In the genomic region with DNA sequence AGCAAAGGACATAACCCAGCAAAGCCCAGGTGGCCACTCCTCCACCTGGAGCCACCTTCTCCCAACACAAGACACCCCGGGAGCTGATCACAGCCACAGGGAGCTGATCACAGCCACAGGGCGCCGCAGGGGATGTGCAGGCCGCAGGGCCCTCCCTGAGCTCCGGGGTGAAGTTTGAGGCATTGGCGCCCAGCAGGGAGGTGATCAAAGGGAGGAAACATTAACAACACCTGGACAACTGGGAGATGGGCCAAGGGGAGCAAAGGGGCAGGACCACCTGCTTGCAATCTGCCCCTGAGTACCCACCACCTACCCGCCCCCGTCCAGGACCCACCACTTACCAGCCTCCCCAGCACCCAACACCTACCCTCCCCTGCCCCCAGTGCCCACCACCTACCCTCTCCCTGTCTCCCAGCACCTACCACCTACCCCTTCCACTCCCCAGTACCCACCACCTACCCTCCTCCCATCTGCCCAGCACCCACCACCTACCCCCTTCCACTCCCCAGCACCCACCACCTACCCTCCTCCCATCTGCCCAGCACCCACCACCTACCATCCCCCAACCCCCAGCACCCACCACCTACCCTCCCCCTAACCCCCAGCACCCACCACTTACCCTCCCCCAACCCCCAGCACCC, we compare ENCODE assay signal across 30 cellular contexts. TPM values are rescaled to one million over a fixed set of nuclear protein-coding genes. Genes with fewer than 3 reads are reported as not detected.
DNase-seq lines count a peak whose midpoint lies in the region; ATAC-seq and TF ChIP-seq lines count a peak whose summit lies in the region.
"Had no signal": no experiment of that assay in that cellular context is flagged by ENCODE, and none has a peak within 500 bp of the region (broad histone marks: within the 10 kb centered on the region; RNA-seq: fewer than 3 reads in every experiment).

No MANE protein-coding gene starts in this region.

- DNase-seq in Right ventricle myocardium inferior (ENCODE audit: missing footprints) (peak; percentile 35), left ventricle myocardium inferior (no peak), NCI-H1105 (lab: John Stamatoyannopoulos, UW) (peak; percentile 45), left lung (peak; percentile 27 to 58), upper lobe of right lung (peak; percentile 44), SKM-1 (lab: John Stamatoyannopoulos, UW; ENCODE audit: unreplicated experiment) (no peak)
- DNase-seq in activated naive CD8-positive, alpha-beta T cell treated with anti-CD3 and anti-CD28 coated beads for 36 hours: no peak
- DNase-seq: activated CD4-positive, alpha-beta memory T cell treated with anti-CD3 and anti-CD28 coated beads, Interleukin-2, amount 10 ng/mL, durations not matched to agents 7 days and 5 days; activated CD4-positive, alpha-beta T cell treated with anti-CD3 and anti-CD28 coated beads for 1 hour; activated CD8-positive, alpha-beta memory T cell treated with anti-CD3 and anti-CD28 coated beads, Interleukin-2, amount 50 U/mL, for 48 hours; activated naive CD8-positive, alpha-beta T cell treated with anti-CD3 and anti-CD28 coated beads, Interleukin-2, amount 10 ng/mL, durations not matched to agents 7 days and 5 days; central memory CD4-positive, alpha-beta T cell; dermis blood vessel endothelial cell; foreskin keratinocyte; NCI-H187; NCI-H446; NCI-H82; RPMI8226; small intestine; stimulated activated CD4-positive, alpha-beta T cell treated with anti-CD3 and anti-CD28 coated beads, Interleukin-2, amount 100 ng/mL, for 24 hours; trophoblast cell had no signal

- H3K4me3 Mint-ChIP-seq in activated naive CD8-positive, alpha-beta T cell treated with anti-CD3 and anti-CD28 coated beads for 36 hours: no peak overlapping the region
- H3K4me3 Mint-ChIP-seq: activated CD4-positive, alpha-beta memory T cell treated with anti-CD3 and anti-CD28 coated beads, Interleukin-2, amount 10 ng/mL, durations not matched to agents 7 days and 5 days; activated naive CD8-positive, alpha-beta T cell treated with anti-CD3 and anti-CD28 coated beads, Interleukin-2, amount 10 ng/mL, durations not matched to agents 7 days and 5 days; activated T-helper 17 cell treated with anti-CD3 and anti-CD28 coated beads, Interleukin-2, amount 50 U/mL, for 72 hours had no signal

- no peak overlapping the region for H3K4me3 ChIP-seq in left ventricle myocardium inferior
- H3K4me3 ChIP-seq in left lung: no peak overlapping the region
- no peak overlapping the region for H3K4me3 ChIP-seq in upper lobe of right lung
- H3K4me3 ChIP-seq: BLaER1 treated with 17β-estradiol and CSF1 and Interleukin-3, amounts not matched to agents 10 nM and 100 nM; esophagus muscularis mucosa had no signal

- intact Hi-C loops in Right ventricle myocardium inferior (cut with DNase I) (no loop called here), left ventricle myocardium inferior (cut with micrococcal nuclease) (no loop called here), left lung (cut with DNase I) (no loop called here), upper lobe of right lung (cut with DNase I) (no loop called here)

- ATAC-seq in Right ventricle myocardium inferior (no peak), left lung (no peak), upper lobe of right lung (no peak)
- ATAC-seq: activated T-helper 17 cell treated with anti-CD3 and anti-CD28 coated beads, Interleukin-2, amount 50 U/mL, for 72 hours; foreskin keratinocyte; HCT116 had no signal

- TF ChIP-seq CTCF in left ventricle myocardium inferior (IDR thresholded peaks at IDR 0.05; ENCODE audit: borderline replicate concordance): no peak
- TF ChIP-seq CTCF in left lung (IDR thresholded peaks at IDR 0.05): no peak
- no peak for TF ChIP-seq CTCF in upper lobe of right lung (IDR thresholded peaks at IDR 0.05)

- H3K9me3 Mint-ChIP-seq in activated naive CD8-positive, alpha-beta T cell treated with anti-CD3 and anti-CD28 coated beads for 36 hours: no peaks in the 10 kb centered on the region
- H3K9me3 Mint-ChIP-seq: activated CD4-positive, alpha-beta memory T cell treated with anti-CD3 and anti-CD28 coated beads, Interleukin-2, amount 10 ng/mL, durations not matched to agents 7 days and 5 days; activated naive CD8-positive, alpha-beta T cell treated with anti-CD3 and anti-CD28 coated beads, Interleukin-2, amount 10 ng/mL, durations not matched to agents 7 days and 5 days; activated T-helper 17 cell treated with anti-CD3 and anti-CD28 coated beads, Interleukin-2, amount 50 U/mL, for 72 hours had no signal

- no peak overlapping the region for H3K27ac Mint-ChIP-seq in activated naive CD8-positive, alpha-beta T cell treated with anti-CD3 and anti-CD28 coated beads for 36 hours
- H3K27ac Mint-ChIP-seq: activated CD4-positive, alpha-beta memory T cell treated with anti-CD3 and anti-CD28 coated beads, Interleukin-2, amount 10 ng/mL, durations not matched to agents 7 days and 5 days; activated naive CD8-positive, alpha-beta T cell treated with anti-CD3 and anti-CD28 coated beads, Interleukin-2, amount 10 ng/mL, durations not matched to agents 7 days and 5 days; activated T-helper 17 cell treated with anti-CD3 and anti-CD28 coated beads, Interleukin-2, amount 50 U/mL, for 72 hours had no signal

- H3K27ac ChIP-seq in left ventricle myocardium inferior (replicated peaks): no peak overlapping the region
- H3K27ac ChIP-seq in left lung: no peak overlapping the region
- no peak overlapping the region for H3K27ac ChIP-seq in upper lobe of right lung
- H3K27ac ChIP-seq: BLaER1 treated with 17β-estradiol and CSF1 and Interleukin-3, amounts not matched to agents 10 nM and 100 nM; esophagus muscularis mucosa; foreskin keratinocyte; KMS-11 had no signal

- no peaks in the 10 kb centered on the region for H3K4me1 Mint-ChIP-seq in activated naive CD8-positive, alpha-beta T cell treated with anti-CD3 and anti-CD28 coated beads for 36 hours
- H3K4me1 Mint-ChIP-seq: activated CD4-positive, alpha-beta memory T cell treated with anti-CD3 and anti-CD28 coated beads, Interleukin-2, amount 10 ng/mL, durations not matched to agents 7 days and 5 days; activated naive CD8-positive, alpha-beta T cell treated with anti-CD3 and anti-CD28 coated beads, Interleukin-2, amount 10 ng/mL, durations not matched to agents 7 days and 5 days had no signal

- peaks cover 20% of the 10 kb centered on the region for H3K27me3 ChIP-seq in left ventricle myocardium inferior (ENCODE audit: low read depth)
- H3K27me3 ChIP-seq in left lung: peaks cover 0 to 15% of the 10 kb centered on the region in 2 donors
- no peaks in the 10 kb centered on the region for H3K27me3 ChIP-seq in upper lobe of right lung
- H3K27me3 ChIP-seq: BLaER1 treated with 17β-estradiol and CSF1 and Interleukin-3, amounts not matched to agents 10 nM and 100 nM had no signal

- H3K36me3 ChIP-seq in left ventricle myocardium inferior (no peaks in the 10 kb centered on the region), left lung (no peaks in the 10 kb centered on the region), upper lobe of right lung (no peaks in the 10 kb centered on the region)
- H3K36me3 ChIP-seq: BLaER1 treated with 17β-estradiol and CSF1 and Interleukin-3, amounts not matched to agents 10 nM and 100 nM; esophagus muscularis mucosa had no signal

- H3K4me1 ChIP-seq in left ventricle myocardium inferior (peaks cover 9% of the 10 kb centered on the region), left lung (no peaks in the 10 kb centered on the region), upper lobe of right lung (no peaks in the 10 kb centered on the region)
- H3K4me1 ChIP-seq: esophagus muscularis mucosa, foreskin keratinocyte had no signal

- H3K9me3 ChIP-seq in left ventricle myocardium inferior (replicated peaks) (no peaks in the 10 kb centered on the region), left lung (no peaks in the 10 kb centered on the region), upper lobe of right lung (no peaks in the 10 kb centered on the region)
- H3K9me3 ChIP-seq: BLaER1 treated with 17β-estradiol and CSF1 and Interleukin-3, amounts not matched to agents 10 nM and 100 nM; esophagus muscularis mucosa had no signal

- H3K27me3 Mint-ChIP-seq in activated naive CD8-positive, alpha-beta T cell treated with anti-CD3 and anti-CD28 coated beads for 36 hours: no peaks in the 10 kb centered on the region
- H3K27me3 Mint-ChIP-seq: activated CD4-positive, alpha-beta memory T cell treated with anti-CD3 and anti-CD28 coated beads, Interleukin-2, amount 10 ng/mL, durations not matched to agents 7 days and 5 days; activated T-helper 17 cell treated with anti-CD3 and anti-CD28 coated beads, Interleukin-2, amount 50 U/mL, for 72 hours had no signal

- H3K36me3 Mint-ChIP-seq in activated naive CD8-positive, alpha-beta T cell treated with anti-CD3 and anti-CD28 coated beads for 36 hours: no peaks in the 10 kb centered on the region
- H3K36me3 Mint-ChIP-seq: activated naive CD8-positive, alpha-beta T cell treated with anti-CD3 and anti-CD28 coated beads, Interleukin-2, amount 10 ng/mL, durations not matched to agents 7 days and 5 days had no signal

RNA-seq across cellular contexts. Expression of gene UROC1, which starts 2.4 kb away (rescaled TPM):
- total RNA-seq in Right ventricle myocardium inferior: not detected
- total RNA-seq in left ventricle myocardium inferior: not detected
- not detected for total RNA-seq in left lung
- total RNA-seq in upper lobe of right lung: not detected
- not detected for total RNA-seq in activated naive CD8-positive, alpha-beta T cell treated with anti-CD3 and anti-CD28 coated beads for 36 hours
- total RNA-seq: activated CD4-positive, alpha-beta memory T cell treated with anti-CD3 and anti-CD28 coated beads, Interleukin-2, amount 10 ng/mL, durations not matched to agents 7 days and 5 days; activated naive CD8-positive, alpha-beta T cell treated with anti-CD3 and anti-CD28 coated beads, Interleukin-2, amount 10 ng/mL, durations not matched to agents 7 days and 5 days; activated T-helper 17 cell treated with anti-CD3 and anti-CD28 coated beads, Interleukin-2, amount 50 U/mL, for 72 hours; Daoy; dermis blood vessel endothelial cell; esophagus muscularis mucosa; foreskin keratinocyte; pulmonary artery endothelial cell; subcutaneous adipose tissue; T-helper 2 cell treated with Interferon-gamma antibody and Interleukin-4, amounts not matched to agents 100 ng/mL and 5 ng/mL, for 36 hours had no signal

RNA-seq across cellular contexts. Expression of gene CHST13, which starts 8.8 kb away (rescaled TPM):
- total RNA-seq in Right ventricle myocardium inferior (0.60 TPM), left ventricle myocardium inferior (0.11 TPM), left lung (1 to 10 TPM in 1 of 2 donors, under 1 TPM in 1; 0.61 to 3.0 TPM), upper lobe of right lung (0.64 TPM)
- total RNA-seq in activated naive CD8-positive, alpha-beta T cell treated with anti-CD3 and anti-CD28 coated beads for 36 hours: not detected
- total RNA-seq: activated CD4-positive, alpha-beta memory T cell treated with anti-CD3 and anti-CD28 coated beads, Interleukin-2, amount 10 ng/mL, durations not matched to agents 7 days and 5 days; activated T-helper 17 cell treated with anti-CD3 and anti-CD28 coated beads, Interleukin-2, amount 50 U/mL, for 72 hours; Daoy; dermis blood vessel endothelial cell; pulmonary artery endothelial cell; T-helper 2 cell treated with Interferon-gamma antibody and Interleukin-4, amounts not matched to agents 100 ng/mL and 5 ng/mL, for 36 hours had no signal

RNA-seq across cellular contexts. Expression of gene ZXDC, which starts 39.5 kb away (rescaled TPM):
- 15.9 TPM for total RNA-seq in Right ventricle myocardium inferior
- 15.6 TPM for total RNA-seq in left ventricle myocardium inferior
- 10 to 100 TPM; 30.1 to 36.2 TPM for total RNA-seq in left lung
- total RNA-seq in upper lobe of right lung: 40.3 TPM
- 10 to 100 TPM; 18.7 to 19.3 TPM for total RNA-seq in activated naive CD8-positive, alpha-beta T cell treated with anti-CD3 and anti-CD28 coated beads for 36 hours

RNA-seq across cellular contexts. Expression of gene C3orf22, which starts 43.5 kb away (rescaled TPM):
- total RNA-seq in Right ventricle myocardium inferior (not detected), left ventricle myocardium inferior (not detected), left lung (not detected), upper lobe of right lung (not detected)
- not detected for total RNA-seq in activated naive CD8-positive, alpha-beta T cell treated with anti-CD3 and anti-CD28 coated beads for 36 hours
- total RNA-seq: activated CD4-positive, alpha-beta memory T cell treated with anti-CD3 and anti-CD28 coated beads, Interleukin-2, amount 10 ng/mL, durations not matched to agents 7 days and 5 days; activated naive CD8-positive, alpha-beta T cell treated with anti-CD3 and anti-CD28 coated beads, Interleukin-2, amount 10 ng/mL, durations not matched to agents 7 days and 5 days; activated T-helper 17 cell treated with anti-CD3 and anti-CD28 coated beads, Interleukin-2, amount 50 U/mL, for 72 hours; Daoy; dermis blood vessel endothelial cell; esophagus muscularis mucosa; foreskin keratinocyte; pulmonary artery endothelial cell; subcutaneous adipose tissue; T-helper 2 cell treated with Interferon-gamma antibody and Interleukin-4, amounts not matched to agents 100 ng/mL and 5 ng/mL, for 36 hours had no signal

Comparison
In these comparisons a context has a peak if more than half of its experiments do, and no peak if none do; other contexts are left out.
1. DNase-seq: peak in Right ventricle myocardium inferior (single experiment), NCI-H1105 (single experiment), left lung (2 of 2) and upper lobe of right lung (single experiment); none in left ventricle myocardium inferior (single experiment), SKM-1 (single experiment) and activated naive CD8-positive, alpha-beta T cell treated with anti-CD3 and anti-CD28 coated beads for 36 hours (single experiment).